21 cellular contexts compared by ENCODE assay signal in genomic region chr12:76914102-76914859, GRCh38. TPM values are rescaled to one million over a fixed set of nuclear protein-coding genes. Genes with fewer than 3 reads are reported as not detected.
DNase-seq lines count a peak whose midpoint lies in the region; ATAC-seq and TF ChIP-seq lines count a peak whose summit lies in the region.
"Had no signal": no experiment of that assay in that cellular context is flagged by ENCODE, and none has a peak within 500 bp of the region (broad histone marks: within the 10 kb centered on the region; RNA-seq: fewer than 3 reads in every experiment).

No MANE protein-coding gene starts in this region.

- H3K27ac ChIP-seq in uterus (peak overlapping the region; percentile 57 to 79), right cardiac atrium (ENCODE audit: low read length) (no peak overlapping the region)
- H3K27ac ChIP-seq: BLaER1 had no signal

- no peaks in the 10 kb centered on the region for H3K36me3 Mint-ChIP-seq in chondrocyte (ENCODE audit: low read depth)
- no peaks in the 10 kb centered on the region for H3K36me3 Mint-ChIP-seq in activated CD4-positive, alpha-beta memory T cell treated with anti-CD3 and anti-CD28 coated beads for 36 hours
- H3K36me3 Mint-ChIP-seq: CD8-positive, alpha-beta T cell had no signal

- DNase-seq in chondrocyte (ENCODE audit: low spot score) (no peak), uterus (no peak), BE2C (no peak), right cardiac atrium (no peak)
- DNase-seq in activated CD4-positive, alpha-beta memory T cell treated with anti-CD3 and anti-CD28 coated beads for 36 hours = no peak
- DNase-seq: Calu3; CD8-positive, alpha-beta T cell; DMS153; H7; KG1; NCI-H1105; NCI-H2029 treated with DMSO at 0.1 percent for 48 hours; NCI-H2171; NCI-H345; NCI-H524; NCI-H774; SIG-M5 had no signal

- intact Hi-C loops in uterus (cut with DNase I; ENCODE audit: low total_unique reads) (no loop called here), right cardiac atrium (cut with DNase I) (no loop called here)
- intact Hi-C loops in activated CD4-positive, alpha-beta memory T cell treated with anti-CD3 and anti-CD28 coated beads for 36 hours (cut with micrococcal nuclease) = no loop called here

- 89% methylated on average over 2 of the region's 2 CpGs for WGBS in right cardiac atrium

- H3K4me1 ChIP-seq in uterus = no peaks in the 10 kb centered on the region
- no peaks in the 10 kb centered on the region for H3K4me1 ChIP-seq in BE2C
- no peaks in the 10 kb centered on the region for H3K4me1 ChIP-seq in right cardiac atrium (ENCODE audit: control insufficient read depth, insufficient read depth, low read length)

- no peaks in the 10 kb centered on the region for H3K27me3 Mint-ChIP-seq in chondrocyte (ENCODE audit: low read depth)
- peaks cover 7% of the 10 kb centered on the region for H3K27me3 Mint-ChIP-seq in activated CD4-positive, alpha-beta memory T cell treated with anti-CD3 and anti-CD28 coated beads for 36 hours

- H3K9me3 ChIP-seq in uterus (no peaks in the 10 kb centered on the region), BE2C (no peaks in the 10 kb centered on the region), right cardiac atrium (ENCODE audit: control insufficient read depth, low read length) (no peaks in the 10 kb centered on the region)
- H3K9me3 ChIP-seq: BLaER1 had no signal

- POLR2A ChIA-PET in activated CD4-positive, alpha-beta memory T cell treated with anti-CD3 and anti-CD28 coated beads for 36 hours (lab: Charles Lee) = no interaction called here

- H3K27me3 ChIP-seq in uterus (no peaks in the 10 kb centered on the region), BE2C (no peaks in the 10 kb centered on the region; the same call in 1 of the 2 replicates), right cardiac atrium (ENCODE audit: control insufficient read depth, insufficient read depth) (no peaks in the 10 kb centered on the region)
- H3K27me3 ChIP-seq: BLaER1 had no signal

- no peaks in the 10 kb centered on the region for H3K36me3 ChIP-seq in uterus
- H3K36me3 ChIP-seq in BE2C = no peaks in the 10 kb centered on the region
- H3K36me3 ChIP-seq: BLaER1 had no signal

- H3K4me3 ChIP-seq in uterus = no peak overlapping the region
- H3K4me3 ChIP-seq in BE2C (ENCODE audit: low read depth, low read length) = no peak overlapping the region
- no peak overlapping the region for H3K4me3 ChIP-seq in right cardiac atrium (ENCODE audit: low read length)
- H3K4me3 ChIP-seq: BLaER1 had no signal

- TF ChIP-seq CTCF in chondrocyte (IDR thresholded peaks at IDR 0.05) (no peak), uterus (IDR thresholded peaks at IDR 0.05) (no peak), BE2C (IDR thresholded peaks at IDR 0.05; ENCODE audit: low read depth, low read length) (no peak)

- CTCF ChIA-PET in activated CD4-positive, alpha-beta memory T cell treated with anti-CD3 and anti-CD28 coated beads for 36 hours (lab: Charles Lee) = no interaction called here

- ATAC-seq in GM18511 (IDR thresholded peaks at IDR 0.05; ENCODE audit: unreplicated experiment) (peak; percentile 54), HG03280 (IDR thresholded peaks at IDR 0.05; ENCODE audit: unreplicated experiment) (peak; percentile 66), right cardiac atrium (no peak)
- ATAC-seq: CD8-positive, alpha-beta T cell; Panc1 had no signal

- H3K4me1 Mint-ChIP-seq in chondrocyte (ENCODE audit: low read depth) = peaks cover 70% of the 10 kb centered on the region
- H3K4me1 Mint-ChIP-seq in activated CD4-positive, alpha-beta memory T cell treated with anti-CD3 and anti-CD28 coated beads for 36 hours (ENCODE audit: low read depth) = no peaks in the 10 kb centered on the region

- H3K9me3 Mint-ChIP-seq in chondrocyte (ENCODE audit: low read depth) = no peaks in the 10 kb centered on the region
- no peaks in the 10 kb centered on the region for H3K9me3 Mint-ChIP-seq in activated CD4-positive, alpha-beta memory T cell treated with anti-CD3 and anti-CD28 coated beads for 36 hours
- H3K9me3 Mint-ChIP-seq: CD8-positive, alpha-beta T cell had no signal

- TF ChIP-seq POLR2A in uterus (IDR thresholded peaks at IDR 0.05) = no peak

- no peak overlapping the region for H3K4me3 Mint-ChIP-seq in chondrocyte (ENCODE audit: unreplicated experiment)
- H3K4me3 Mint-ChIP-seq in activated CD4-positive, alpha-beta memory T cell treated with anti-CD3 and anti-CD28 coated beads for 36 hours = no peak overlapping the region
- H3K4me3 Mint-ChIP-seq: CD8-positive, alpha-beta T cell had no signal

- H3K27ac Mint-ChIP-seq in chondrocyte (ENCODE audit: unreplicated experiment) = peak overlapping the region; percentile 46
- no peak overlapping the region for H3K27ac Mint-ChIP-seq in activated CD4-positive, alpha-beta memory T cell treated with anti-CD3 and anti-CD28 coated beads for 36 hours
- H3K27ac Mint-ChIP-seq: CD8-positive, alpha-beta T cell had no signal

RNA-seq across cellular contexts. Expression of gene CSRP2, which starts 35.5 kb away (rescaled TPM):
- total RNA-seq in chondrocyte (204 to 240 TPM (median 215 TPM) in 3 replicates), uterus (10 to 100 TPM; 14.1 to 69.0 (median 29.7) TPM), right cardiac atrium (10 to 100 TPM in 1 of 4 donors, 1 to 10 TPM in 3; 5.0 to 10.2 (median 6.0) TPM)
- total RNA-seq in activated CD4-positive, alpha-beta memory T cell treated with anti-CD3 and anti-CD28 coated beads for 36 hours = under 1 TPM; 0.33 to 0.41 TPM
- polyA plus RNA-seq in BE2C (2012; ENCODE audit: insufficient read depth, insufficient read length, low read depth) = 1.8 TPM
- 24.0 TPM for polyA plus RNA-seq in right cardiac atrium
- total RNA-seq: CD8-positive, alpha-beta T cell had no signal

Comparison
In these comparisons a context has a peak if more than half of its experiments do, and no peak if none do; other contexts are left out.
1. ATAC-seq: peak in GM18511 (single experiment) and HG03280 (single experiment); none in right cardiac atrium (0 of 2).
2. RNA of gene CSRP2, which starts 35.5 kb away (total RNA-seq): 204 to 240 TPM in chondrocyte, 14.1 to 69.0 TPM in uterus and 5.0 to 10.2 TPM in right cardiac atrium; 0.33 to 0.41 TPM in activated CD4-positive, alpha-beta memory T cell treated with anti-CD3 and anti-CD28 coated beads for 36 hours; every median in the first group is over 4 times any median in the second.